8 cellular contexts compared by ENCODE assay signal in genomic region chr10:79443338-79444242, GRCh38. TPM values are rescaled to one million over a fixed set of nuclear protein-coding genes. Genes with fewer than 3 reads are reported as not detected.
DNase-seq lines count a peak whose midpoint lies in the region; ATAC-seq and TF ChIP-seq lines count a peak whose summit lies in the region.

No MANE protein-coding gene starts in this region.

- TF ChIP-seq CTCF in AG10803 (conservative IDR thresholded peaks at IDR 0.05; ENCODE audit: low read length) (no peak), KMS-11 (conservative IDR thresholded peaks at IDR 0.05; ENCODE audit: low read depth, low read length) (no peak), colonic mucosa (IDR thresholded peaks at IDR 0.05) (no peak)

- H3K4me2 ChIP-seq in KMS-11 = peak overlapping the region; percentile 70

- H3K4me1 ChIP-seq in KMS-11 (ENCODE audit: low read depth, poor library complexity, severe bottlenecking) = peaks cover 15% of the 10 kb centered on the region
- H3K4me1 ChIP-seq in colonic mucosa = no peaks in the 10 kb centered on the region

- no peaks in the 10 kb centered on the region for H3K27me3 ChIP-seq in KMS-11 (ENCODE audit: insufficient read depth, low read depth)
- H3K27me3 ChIP-seq in colonic mucosa = no peaks in the 10 kb centered on the region

- H3K36me3 ChIP-seq in KMS-11 (ENCODE audit: insufficient read depth) (no peaks in the 10 kb centered on the region), colonic mucosa (no peaks in the 10 kb centered on the region)

- no peaks in the 10 kb centered on the region for H4K20me1 ChIP-seq in KMS-11 (ENCODE audit: insufficient read depth)

- no peaks in the 10 kb centered on the region for H3K9me3 Mint-ChIP-seq in natural killer cell treated with Interleukin-12 subunit alpha and Interleukin-12 subunit beta and Interleukin-15 and Interleukin-18, amount 100 ng/mL, for 72 hours

- H3K4me1 Mint-ChIP-seq in natural killer cell treated with Interleukin-12 subunit alpha and Interleukin-12 subunit beta and Interleukin-15 and Interleukin-18, amount 100 ng/mL, for 72 hours (ENCODE audit: low read depth in 2 of 2) = peaks cover 30 to 34% of the 10 kb centered on the region in 2 donors

- ATAC-seq in natural killer cell treated with Interleukin-12 subunit alpha and Interleukin-12 subunit beta and Interleukin-15 and Interleukin-18, amount 100 ng/mL, for 72 hours = no peak
- ATAC-seq in HG03025 (IDR thresholded peaks at IDR 0.05; ENCODE audit: low FRiP score, unreplicated experiment) (no peak), HG03460 (IDR thresholded peaks at IDR 0.05; ENCODE audit: unreplicated experiment) (no peak)

- no peaks in the 10 kb centered on the region for H3K36me3 Mint-ChIP-seq in natural killer cell treated with Interleukin-12 subunit alpha and Interleukin-12 subunit beta and Interleukin-15 and Interleukin-18, amount 100 ng/mL, for 72 hours

- no peaks in the 10 kb centered on the region for H3K79me2 ChIP-seq in KMS-11 (ENCODE audit: insufficient read depth, low read depth)

- no peak for DNase-seq in AG10803 (ENCODE audit: low read depth)
- no peak for DNase-seq in colonic mucosa
- no peak for DNase-seq in natural killer cell treated with Interleukin-12 subunit alpha and Interleukin-12 subunit beta and Interleukin-15 and Interleukin-18, amount 100 ng/mL, for 72 hours (ENCODE audit: low spot score)
- DNase-seq in 8988T = no peak
- DNase-seq in stimulated activated CD4-positive, alpha-beta T cell treated with anti-CD3 and anti-CD28 coated beads, Interleukin-4, amount 100 ng/mL, for 24 hours = no peak

- no peaks in the 10 kb centered on the region for H3K9me3 ChIP-seq in colonic mucosa

- H3K9ac ChIP-seq in KMS-11 (no peak overlapping the region), colonic mucosa (ENCODE audit: low read depth in 2 of 2, low read length in 2 of 2) (peak overlapping the region; percentile 69 to 70)

- no peak overlapping the region; the same call in 1 of the 2 replicates for H2AFZ ChIP-seq in KMS-11 (ENCODE audit: low read depth)

- H3K4me3 Mint-ChIP-seq in natural killer cell treated with Interleukin-12 subunit alpha and Interleukin-12 subunit beta and Interleukin-15 and Interleukin-18, amount 100 ng/mL, for 72 hours = peak overlapping the region; percentile 90

- no peak overlapping the region for H3K27ac ChIP-seq in KMS-11
- H3K27ac ChIP-seq in colonic mucosa = peak overlapping the region; percentile 87

- H3K27ac Mint-ChIP-seq in natural killer cell treated with Interleukin-12 subunit alpha and Interleukin-12 subunit beta and Interleukin-15 and Interleukin-18, amount 100 ng/mL, for 72 hours = peak overlapping the region; percentile 55 to 76

- peaks cover 0 to 3% of the 10 kb centered on the region in 2 donors for H3K27me3 Mint-ChIP-seq in natural killer cell treated with Interleukin-12 subunit alpha and Interleukin-12 subunit beta and Interleukin-15 and Interleukin-18, amount 100 ng/mL, for 72 hours

- H3K4me3 ChIP-seq in AG10803 (ENCODE audit: low read length) = peak overlapping the region; percentile 86
- peak overlapping the region; percentile 39 for H3K4me3 ChIP-seq in KMS-11 (IDR thresholded peaks at IDR 0.05; ENCODE audit: insufficient read depth, low read depth, low read length)
- peak overlapping the region; percentile 82 for H3K4me3 ChIP-seq in colonic mucosa

- intact Hi-C loops in colonic mucosa (cut with DNase I) = no loop called here

RNA-seq across cellular contexts. Expression of gene ZCCHC24, which starts 1.8 kb away (rescaled TPM):
- total RNA-seq in colonic mucosa = 10 to 100 TPM in 1 of 2 donors, 1 to 10 TPM in 1; 4.6 to 19.1 TPM
- 1 to 10 TPM in 1 of 2 donors, under 1 TPM in 1; 0.73 to 1.3 TPM for total RNA-seq in natural killer cell treated with Interleukin-12 subunit alpha and Interleukin-12 subunit beta and Interleukin-15 and Interleukin-18, amount 100 ng/mL, for 72 hours
